In the genomic region with DNA sequence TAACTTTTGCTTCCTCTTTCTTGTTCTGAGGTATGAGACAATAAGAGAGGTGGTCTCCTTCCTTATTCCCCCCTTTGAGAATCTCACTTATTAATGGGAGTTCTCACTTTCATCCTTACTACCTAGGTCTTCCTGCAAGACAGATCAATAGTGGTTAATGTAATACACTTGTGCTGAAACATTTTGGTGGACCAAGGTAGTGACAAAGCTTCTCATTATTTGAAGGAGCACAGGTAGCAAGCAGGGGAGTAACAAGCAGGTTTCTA, we compare ENCODE assay signal across 1 cellular context.
TF ChIP-seq lines count a peak whose summit lies in the region.

No MANE protein-coding gene starts in this region.

TF ChIP-seq in K562, 482 proteins besides CTCF, POLR2A, EP300 and RAD21 (continued from another document):
- no peak for TF ChIP-seq ZBTB11 (CRISPR knock-in tag; IDR thresholded peaks at IDR 0.05)
- no peak for TF ChIP-seq MCM2 (IDR thresholded peaks at IDR 0.05; ENCODE audit: low read depth)
- TF ChIP-seq FIP1L1 (IDR thresholded peaks at IDR 0.05; ENCODE audit: low read depth, low read length, poor library complexity, severe bottlenecking) = no peak
- TF ChIP-seq CCNT2 (IDR thresholded peaks at IDR 0.05; ENCODE audit: borderline replicate concordance, extremely low read depth, insufficient read length, low read depth, low read length) = no peak
- no peak for TF ChIP-seq ZNF23 (CRISPR knock-in tag; IDR thresholded peaks at IDR 0.05)
- TF ChIP-seq USF1 (CRISPR knock-in tag; IDR thresholded peaks at IDR 0.05) = no peak
- no peak for TF ChIP-seq ZBTB8A (IDR thresholded peaks at IDR 0.05; ENCODE audit: partially characterized antibody)
- no peak for TF ChIP-seq ZNF395 (CRISPR knock-in tag; IDR thresholded peaks at IDR 0.05)
- no peak for TF ChIP-seq ZC3H8 (IDR thresholded peaks at IDR 0.05)
- TF ChIP-seq HOXB6 (CRISPR knock-in tag; IDR thresholded peaks at IDR 0.05; ENCODE audit: borderline replicate concordance) = no peak
TF ChIP-seq in K562: peak in this region for 9.
